In the genomic region with DNA sequence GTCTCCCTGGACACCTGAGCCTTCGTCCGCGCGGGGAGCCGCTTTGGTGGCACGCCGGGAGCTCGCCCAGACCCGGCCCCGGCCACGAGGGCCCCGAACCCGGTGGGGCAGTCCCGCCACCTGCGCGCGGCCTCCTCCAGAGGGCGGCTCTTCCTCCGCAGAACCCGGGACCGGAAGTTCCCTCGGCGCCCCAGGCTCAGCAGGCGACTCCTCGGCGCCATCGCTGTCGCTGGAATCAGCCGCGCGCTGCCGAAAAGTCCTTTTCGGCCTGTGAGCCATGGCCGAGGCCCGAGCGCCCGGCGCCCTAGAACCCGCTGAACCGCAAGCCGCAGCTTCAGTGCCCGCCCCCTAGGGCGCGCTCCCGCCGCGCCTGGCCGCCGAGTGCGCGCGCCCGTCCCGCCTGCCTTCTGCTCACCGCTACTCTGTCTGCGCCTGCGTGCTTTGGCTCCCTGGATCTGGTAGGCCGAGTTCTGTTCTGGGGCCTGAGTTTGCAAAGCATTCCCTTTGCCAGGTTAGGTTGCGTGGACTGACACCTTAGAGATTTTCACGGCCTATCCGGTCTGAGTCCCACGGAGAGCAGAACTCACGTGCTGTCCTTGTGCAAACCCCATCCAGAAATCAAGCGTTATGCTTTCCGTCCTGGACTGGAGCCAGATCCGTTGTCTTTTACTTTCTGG, we compare ENCODE assay signal across 1 cellular context.
TF ChIP-seq lines count a peak whose summit lies in the region.

GCFC2 (minus strand) TSS at position 339 of the 677 bp plus-strand sequence; CDS start at position 279, 60 bp downstream.

TF ChIP-seq in HCT116, 20 proteins besides CTCF, POLR2A, EP300 and RAD21 (continued from another document):
- TF ChIP-seq REST (IDR thresholded peaks at IDR 0.05; ENCODE audit: low read depth) (no peak), ZFX (IDR thresholded peaks at IDR 0.05) (peak; percentile 98), EGR1 (IDR thresholded peaks at IDR 0.05; ENCODE audit: low read depth) (no peak)
- TF ChIP-seq, protein P1, sequence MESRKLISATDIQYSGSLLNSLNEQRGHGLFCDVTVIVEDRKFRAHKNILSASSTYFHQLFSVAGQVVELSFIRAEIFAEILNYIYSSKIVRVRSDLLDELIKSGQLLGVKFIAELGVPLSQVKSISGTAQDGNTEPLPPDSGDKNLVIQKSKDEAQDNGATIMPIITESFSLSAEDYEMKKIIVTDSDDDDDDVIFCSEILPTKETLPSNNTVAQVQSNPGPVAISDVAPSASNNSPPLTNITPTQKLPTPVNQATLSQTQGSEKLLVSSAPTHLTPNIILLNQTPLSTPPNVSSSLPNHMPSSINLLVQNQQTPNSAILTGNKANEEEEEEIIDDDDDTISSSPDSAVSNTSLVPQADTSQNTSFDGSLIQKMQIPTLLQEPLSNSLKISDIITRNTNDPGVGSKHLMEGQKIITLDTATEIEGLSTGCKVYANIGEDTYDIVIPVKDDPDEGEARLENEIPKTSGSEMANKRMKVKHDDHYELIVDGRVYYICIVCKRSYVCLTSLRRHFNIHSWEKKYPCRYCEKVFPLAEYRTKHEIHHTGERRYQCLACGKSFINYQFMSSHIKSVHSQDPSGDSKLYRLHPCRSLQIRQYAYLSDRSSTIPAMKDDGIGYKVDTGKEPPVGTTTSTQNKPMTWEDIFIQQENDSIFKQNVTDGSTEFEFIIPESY (IDR thresholded peaks at IDR 0.05; ENCODE audit: extremely low read depth, insufficient replicate concordance, low read length): no peak
